Comparison of ENCODE assay signal across 8 cellular contexts in genomic region chr16:48622456-48623303, GRCh38. TPM values are rescaled to one million over a fixed set of nuclear protein-coding genes. Genes with fewer than 3 reads are reported as not detected.
DNase-seq lines count a peak whose midpoint lies in the region; ATAC-seq and TF ChIP-seq lines count a peak whose summit lies in the region.

No MANE protein-coding gene starts in this region.

- no peaks in the 10 kb centered on the region for H3K79me2 ChIP-seq in DND-41 (ENCODE audit: insufficient read depth, low read length)
- no peaks in the 10 kb centered on the region for H3K79me2 ChIP-seq in neural progenitor cell (ENCODE audit: low read depth)

- no peaks in the 10 kb centered on the region for H3K9me3 Mint-ChIP-seq in dendritic cell treated with granulocyte-macrophage colony-stimulating factor and Interleukin-4, amounts not matched to agents 40 ng/mL and 50 ng/mL, for 4 days
- H3K9me3 Mint-ChIP-seq in neural progenitor cell = peaks cover 2% of the 10 kb centered on the region

- H3K4me1 ChIP-seq in DND-41 (ENCODE audit: insufficient read depth, low read length) = peaks cover 11% of the 10 kb centered on the region
- H3K4me1 ChIP-seq in neural progenitor cell = no peaks in the 10 kb centered on the region

- H3K27ac ChIP-seq in DND-41 (ENCODE audit: low read length) (no peak overlapping the region), HL-60 (replicated peaks) (peak overlapping the region; percentile 75), neural progenitor cell (no peak overlapping the region)

- H3K4me3 ChIP-seq in DND-41 (ENCODE audit: low read depth in 1 of 2, low read length in 2 of 2) (peak overlapping the region in 1 of 2 experiments; percentile 66; a peak in 2 of 4 replicates), HL-60 (replicated peaks; ENCODE audit: insufficient read depth, low read length) (peak overlapping the region; percentile 36), neural progenitor cell (peak overlapping the region; percentile 37)

- TF ChIP-seq CTCF in DND-41 (IDR thresholded peaks at IDR 0.05; ENCODE audit: borderline replicate concordance, extremely low read depth, low read length, poor library complexity, severe bottlenecking) (no peak), HL-60 (IDR thresholded peaks at IDR 0.05; ENCODE audit: insufficient read depth, low read length) (no peak), neural progenitor cell (IDR thresholded peaks at IDR 0.05) (no peak)

- no peak for DNase-seq in DND-41
- DNase-seq in HL-60 (ENCODE audit: low read depth in 1 of 2, low spot score in 1 of 2) = no peak
- DNase-seq in neural progenitor cell (ENCODE audit: low spot score) = no peak
- no peak for DNase-seq in NCI-H446 (lab: John Stamatoyannopoulos, UW)
- no peak for DNase-seq in glomerular visceral epithelial cell (ENCODE audit: extremely low spot score)
- no peak for DNase-seq in NCI-H1105 (lab: John Stamatoyannopoulos, UW)
- DNase-seq in SHP77 treated with DMSO at 0.1 percent for 48 hours (lab: John Stamatoyannopoulos, UW) = no peak

- H3K4me2 ChIP-seq in DND-41 (ENCODE audit: insufficient read depth, low read length) (peak overlapping the region; percentile 94), neural progenitor cell (peak overlapping the region; percentile 70)

- intact Hi-C loops in dendritic cell treated with granulocyte-macrophage colony-stimulating factor and Interleukin-4, amounts not matched to agents 40 ng/mL and 50 ng/mL, for 4 days (cut with micrococcal nuclease) = loop anchor here (2.0 kb wide), 3 partner anchors 14 to 378 kb away; partner anchors contain the start of gene LONP2

- no peak for ATAC-seq in DND-41 (ENCODE audit: insufficient read depth, low read depth)

- no peaks in the 10 kb centered on the region for H3K36me3 ChIP-seq in DND-41 (ENCODE audit: insufficient read depth, low read length)
- no peaks in the 10 kb centered on the region for H3K36me3 ChIP-seq in neural progenitor cell

- peaks cover 82% of the 10 kb centered on the region for H3K4me1 Mint-ChIP-seq in dendritic cell treated with granulocyte-macrophage colony-stimulating factor and Interleukin-4, amounts not matched to agents 40 ng/mL and 50 ng/mL, for 4 days (ENCODE audit: low read depth)
- H3K4me1 Mint-ChIP-seq in neural progenitor cell = peaks cover 10% of the 10 kb centered on the region

- H4K20me1 ChIP-seq in DND-41 (ENCODE audit: insufficient read depth, low read length) (no peaks in the 10 kb centered on the region), neural progenitor cell (ENCODE audit: low read depth) (no peaks in the 10 kb centered on the region)

- H3K9me3 ChIP-seq in DND-41 (ENCODE audit: insufficient read depth, low read length, severe bottlenecking) (no peaks in the 10 kb centered on the region), neural progenitor cell (ENCODE audit: low read depth) (no peaks in the 10 kb centered on the region)

- peak overlapping the region; percentile 95 for H2AFZ ChIP-seq in DND-41 (ENCODE audit: low read depth, low read length)
- H2AFZ ChIP-seq in neural progenitor cell (replicated peaks) = peak overlapping the region; percentile 90

- peaks cover 12% of the 10 kb centered on the region for H3K36me3 Mint-ChIP-seq in dendritic cell treated with granulocyte-macrophage colony-stimulating factor and Interleukin-4, amounts not matched to agents 40 ng/mL and 50 ng/mL, for 4 days (ENCODE audit: low read depth)
- H3K36me3 Mint-ChIP-seq in neural progenitor cell = no peaks in the 10 kb centered on the region

- H3K27ac Mint-ChIP-seq in dendritic cell treated with granulocyte-macrophage colony-stimulating factor and Interleukin-4, amounts not matched to agents 40 ng/mL and 50 ng/mL, for 4 days = no peak overlapping the region
- no peak overlapping the region for H3K27ac Mint-ChIP-seq in neural progenitor cell

- H3F3A ChIP-seq in neural progenitor cell (ENCODE audit: low read depth) = peaks cover 3% of the 10 kb centered on the region

- H3K27me3 Mint-ChIP-seq in dendritic cell treated with granulocyte-macrophage colony-stimulating factor and Interleukin-4, amounts not matched to agents 40 ng/mL and 50 ng/mL, for 4 days = no peaks in the 10 kb centered on the region
- peaks cover 9% of the 10 kb centered on the region for H3K27me3 Mint-ChIP-seq in neural progenitor cell (ENCODE audit: insufficient read depth, low read depth)

- no peaks in the 10 kb centered on the region for H3K27me3 ChIP-seq in DND-41 (ENCODE audit: insufficient read depth, low read length, poor library complexity)
- no peaks in the 10 kb centered on the region for H3K27me3 ChIP-seq in HL-60 (ENCODE audit: insufficient read depth, poor library complexity, severe bottlenecking)
- no peaks in the 10 kb centered on the region for H3K27me3 ChIP-seq in neural progenitor cell

- H3K4me3 Mint-ChIP-seq in dendritic cell treated with granulocyte-macrophage colony-stimulating factor and Interleukin-4, amounts not matched to agents 40 ng/mL and 50 ng/mL, for 4 days = peak overlapping the region; percentile 95
- peak overlapping the region; percentile 79 for H3K4me3 Mint-ChIP-seq in neural progenitor cell

- peak overlapping the region; percentile 57 for H3K9ac ChIP-seq in DND-41 (ENCODE audit: low read depth, low read length)
- no peak overlapping the region for H3K9ac ChIP-seq in neural progenitor cell

RNA-seq across cellular contexts. Expression of gene N4BP1, which starts 12.7 kb away (rescaled TPM):
- 30.8 and 57.2 TPM in 2 replicates for total RNA-seq in neural progenitor cell (ENCODE audit: low replicate concordance)
